1 cellular context compared by ENCODE assay signal in the genomic region with DNA sequence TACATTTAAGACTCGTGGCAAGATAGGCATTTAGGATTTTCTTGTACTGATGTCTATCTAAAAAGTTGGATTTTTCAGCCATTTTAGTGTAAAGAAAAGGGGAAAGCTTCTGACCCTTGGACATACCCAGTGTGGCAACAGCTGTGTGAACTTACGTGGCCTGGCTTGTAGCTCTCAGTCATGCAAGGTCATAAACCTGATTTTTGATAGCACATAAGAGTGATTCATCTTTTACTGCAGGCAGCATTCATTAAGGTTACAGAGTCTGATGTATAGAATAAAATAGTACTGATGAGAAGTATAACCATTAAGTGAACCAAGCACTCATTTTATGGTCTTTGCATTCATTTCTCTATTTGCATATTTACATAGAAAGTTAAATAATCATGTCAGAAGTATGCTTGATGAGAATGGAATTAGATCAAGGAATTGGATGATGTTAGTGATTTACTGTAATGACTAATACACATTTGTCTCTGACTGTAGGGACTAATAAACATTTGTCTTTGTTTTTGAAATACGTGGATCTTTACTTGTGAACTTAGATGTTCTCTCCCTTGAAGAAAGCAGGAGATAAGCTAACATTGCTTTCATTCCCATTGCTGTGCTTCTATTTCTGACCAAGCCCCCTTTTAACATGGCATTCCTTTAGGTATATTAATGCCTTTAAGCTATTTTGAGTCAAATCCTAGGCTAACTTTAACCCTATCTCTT.
TF ChIP-seq lines count a peak whose summit lies in the region.

No MANE protein-coding gene starts in this region.

TF ChIP-seq in IMR-90, 13 proteins besides CTCF, POLR2A, EP300 and RAD21 (continued from another document):
- no peak for TF ChIP-seq ELK1 (IDR thresholded peaks at IDR 0.05; ENCODE audit: borderline replicate concordance, low read depth, low read length)
- TF ChIP-seq CEBPB (IDR thresholded peaks at IDR 0.05; ENCODE audit: low read depth, low read length) = no peak
- no peak for TF ChIP-seq MAZ (IDR thresholded peaks at IDR 0.05; ENCODE audit: borderline replicate concordance, low read depth, low read length)
- TF ChIP-seq MAFK (IDR thresholded peaks at IDR 0.05; ENCODE audit: low read depth, low read length) = no peak
- no peak for TF ChIP-seq FOS (IDR thresholded peaks at IDR 0.05; ENCODE audit: low read depth, low read length)
- TF ChIP-seq, protein P1, sequence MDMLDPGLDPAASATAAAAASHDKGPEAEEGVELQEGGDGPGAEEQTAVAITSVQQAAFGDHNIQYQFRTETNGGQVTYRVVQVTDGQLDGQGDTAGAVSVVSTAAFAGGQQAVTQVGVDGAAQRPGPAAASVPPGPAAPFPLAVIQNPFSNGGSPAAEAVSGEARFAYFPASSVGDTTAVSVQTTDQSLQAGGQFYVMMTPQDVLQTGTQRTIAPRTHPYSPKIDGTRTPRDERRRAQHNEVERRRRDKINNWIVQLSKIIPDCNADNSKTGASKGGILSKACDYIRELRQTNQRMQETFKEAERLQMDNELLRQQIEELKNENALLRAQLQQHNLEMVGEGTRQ (IDR thresholded peaks at IDR 0.05; ENCODE audit: low read depth, low read length) = no peak
- TF ChIP-seq NFE2L2 (IDR thresholded peaks at IDR 0.05; ENCODE audit: low read depth, low read length) = no peak
- no peak for TF ChIP-seq MXI1 (IDR thresholded peaks at IDR 0.05; ENCODE audit: borderline replicate concordance, low read depth, low read length)
